In genomic region chr20:38210741-38211140, GRCh38 we compare ENCODE assay signal across 15 cellular contexts. TPM values are rescaled to one million over a fixed set of nuclear protein-coding genes. Genes with fewer than 3 reads are reported as not detected.
DNase-seq lines count a peak whose midpoint lies in the region; ATAC-seq, FAIRE-seq and TF ChIP-seq lines count a peak whose summit lies in the region.
"Had no signal": no experiment of that assay in that cellular context is flagged by ENCODE, and none has a peak within 500 bp of the region (broad histone marks: within the 10 kb centered on the region; RNA-seq: fewer than 3 reads in every experiment).

No MANE protein-coding gene starts in this region.

- no peak for TF ChIP-seq POLR2A in H54 (IDR thresholded peaks at IDR 0.05; ENCODE audit: low read depth, low read length)

- FAIRE-seq in H54 (lab: Jason Lieb, UNC) = no peak

- DNase-seq in A172 (ENCODE audit: low spot score) (peak; percentile 79), H54 (ENCODE audit: insufficient read length, low spot score) (peak; percentile 61), astrocyte of the hippocampus (ENCODE audit: low read depth, low spot score) (peak; percentile 20), kidney tubule cell (ENCODE audit: low spot score) (peak; percentile 47), AG08395 (ENCODE audit: low spot score) (no peak), NCI-H2196 treated with DMSO at 0.1 percent for 48 hours (lab: John Stamatoyannopoulos, UW; ENCODE audit: unreplicated experiment) (no peak)
- DNase-seq: activated T-cell treated with anti-CD3 and anti-CD28 coated beads for 4 hours, DMS53, NCI-H1092 treated with DMSO at 0.1 percent for 48 hours, NCI-H446, SW 1271 had no signal

- ATAC-seq in GM18873 (IDR thresholded peaks at IDR 0.05; ENCODE audit: low FRiP score, unreplicated experiment) (no peak), HG02588 (IDR thresholded peaks at IDR 0.05; ENCODE audit: unreplicated experiment) (no peak)

RNA-seq across cellular contexts. Expression of gene TGM2, which starts 45.7 kb away (rescaled TPM):
- total RNA-seq in A172 (2014; rRNA removed; shearing (Covaris generic)) = 13.9 and 27.0 TPM in 2 replicates

RNA-seq across cellular contexts. Expression of gene KIAA1755, which starts 49.8 kb away (rescaled TPM):
- total RNA-seq in A172 (2014; rRNA removed; shearing (Covaris generic)) = 0.57 and 0.69 TPM in 2 replicates
- total RNA-seq: B cell, lung microvascular endothelial cell had no signal

Comparison
In these comparisons a context has a peak if more than half of its experiments do, and no peak if none do; other contexts are left out.
1. DNase-seq: peak in A172 (single experiment), H54 (single experiment), astrocyte of the hippocampus (single experiment) and kidney tubule cell (single experiment); none in AG08395 (single experiment) and NCI-H2196 treated with DMSO at 0.1 percent for 48 hours (single experiment).